Comparison of ENCODE assay signal across 19 cellular contexts in the genomic region with DNA sequence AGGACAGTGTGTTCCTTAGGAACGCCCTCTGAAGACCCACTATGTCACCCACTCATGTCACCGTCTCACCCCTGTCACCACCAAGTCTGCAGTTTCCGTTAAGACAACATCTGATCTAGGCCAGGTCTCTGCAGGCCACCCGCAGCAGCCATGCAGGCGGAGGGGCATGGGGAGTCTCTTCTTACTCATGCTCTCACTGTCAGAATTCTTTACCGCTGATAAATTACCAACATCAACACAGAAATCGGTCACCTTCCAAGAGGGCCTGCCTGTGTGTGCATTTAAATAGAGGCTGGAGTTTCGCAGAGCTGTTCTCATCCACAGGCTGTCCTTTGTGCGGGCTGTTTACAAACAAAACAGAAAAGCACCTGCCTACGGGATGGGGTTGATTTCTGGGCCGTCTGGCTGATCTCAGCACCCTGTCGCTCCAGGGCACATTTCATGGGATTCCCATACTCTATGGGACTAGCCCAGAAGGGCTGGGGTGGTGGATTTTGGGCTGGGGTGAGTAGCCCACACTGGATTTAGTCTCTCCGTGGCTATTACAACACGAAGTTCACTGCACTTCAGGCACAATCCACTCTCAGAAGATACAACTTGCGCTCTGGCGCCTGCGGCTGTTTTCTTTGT.
DNase-seq lines count a peak whose midpoint lies in the region.
"Had no signal": no experiment of that assay in that cellular context is flagged by ENCODE, and none has a peak within 500 bp of the region (broad histone marks: within the 10 kb centered on the region; RNA-seq: fewer than 3 reads in every experiment).

No MANE protein-coding gene starts in this region.

- H3K36me3 ChIP-seq in BLaER1 (no peaks in the 10 kb centered on the region), neuronal stem cell (replicated peaks in 1 of 2; ENCODE audit: control insufficient read depth in 2 of 2, insufficient read depth in 2 of 2, low read length in 2 of 2) (no peaks in the 10 kb centered on the region)
- H3K36me3 ChIP-seq: Peyer's patch had no signal

- H2BK12ac ChIP-seq in neuronal stem cell (ENCODE audit: low read length), result no peak overlapping the region

- H3K14ac ChIP-seq in neuronal stem cell (ENCODE audit: low read length), result no peak overlapping the region

- H3K9me3 ChIP-seq in BLaER1 (no peaks in the 10 kb centered on the region), neuronal stem cell (replicated peaks in 1 of 2; ENCODE audit: control insufficient read depth in 2 of 2, insufficient read depth in 1 of 2, low read depth in 1 of 2, low read length in 2 of 2) (peaks cover 0 to 2% of the 10 kb centered on the region in 2 donors)
- H3K9me3 ChIP-seq: Peyer's patch had no signal

- H3K9ac ChIP-seq in BLaER1 (no peak overlapping the region), neuronal stem cell (ENCODE audit: low read depth, low read length, poor library complexity) (no peak overlapping the region)

- no peak overlapping the region for H3K23ac ChIP-seq in neuronal stem cell (ENCODE audit: low read depth, low read length, poor library complexity)

- H3K4me3 ChIP-seq in BLaER1 (no peak overlapping the region), neuronal stem cell (ENCODE audit: low read length in 2 of 2) (no peak overlapping the region)
- H3K4me3 ChIP-seq: GM12878, Peyer's patch had no signal

- H2AK5ac ChIP-seq in neuronal stem cell (ENCODE audit: low read depth, low read length), result no peak overlapping the region

- DNase-seq in Daoy (ENCODE audit: low read depth) (peak; percentile 70), SK-MEL-5 (ENCODE audit: low read depth, low spot score) (peak; percentile 1), left kidney (ENCODE audit: low read depth, low spot score) (peak; percentile 87), NCI-H510A (lab: John Stamatoyannopoulos, UW) (no peak), neuronal stem cell (ENCODE audit: low spot score) (no peak), posterior cingulate gyrus (no peak)
- DNase-seq in central memory CD4-positive, alpha-beta T cell, result no peak
- DNase-seq: DMS79, H7, HFFc6, KBM-7, NCI-H1092, NCI-H1436, NCI-H2029 treated with DMSO at 0.1 percent for 48 hours, NCI-H2227 treated with DMSO at 0.1 percent for 48 hours, NCI-H524 treated with DMSO at 0.1 percent for 48 hours, Peyer's patch had no signal

- no peak overlapping the region for H4K91ac ChIP-seq in neuronal stem cell (ENCODE audit: low read depth, low read length, poor library complexity)

- H2AFZ ChIP-seq in neuronal stem cell (ENCODE audit: low read length), result no peak overlapping the region

- no peaks in the 10 kb centered on the region for H4K20me1 ChIP-seq in BLaER1

- H3K18ac ChIP-seq in neuronal stem cell (ENCODE audit: low read length), result no peak overlapping the region

- intact Hi-C loops in posterior cingulate gyrus (cut with DNase I), result no loop called here

- no peak overlapping the region for H2BK5ac ChIP-seq in neuronal stem cell (ENCODE audit: low read length)

- H2BK15ac ChIP-seq in neuronal stem cell (ENCODE audit: low read length), result no peak overlapping the region

- no peaks in the 10 kb centered on the region for H3K79me1 ChIP-seq in neuronal stem cell (ENCODE audit: low read depth, low read length)

- WGBS in neuronal stem cell (ENCODE audit: extremely low coverage in 2 of 2, insufficient read length in 2 of 2, insufficient replicate concordance in 1 of 2), 2 donors, result no CpG with 5 or more reads among the region's 17 CpGs

- no peak overlapping the region for H3K27ac ChIP-seq in BLaER1
- no peak overlapping the region for H3K27ac ChIP-seq in neuronal stem cell (replicated peaks; ENCODE audit: low read length)
- H3K27ac ChIP-seq: Peyer's patch had no signal

- no peak overlapping the region for H3K4ac ChIP-seq in neuronal stem cell (ENCODE audit: low read length)

- no peak overlapping the region for H2BK120ac ChIP-seq in neuronal stem cell (ENCODE audit: low read depth, low read length)

- no peaks in the 10 kb centered on the region for H3K27me3 ChIP-seq in BLaER1
- H3K27me3 ChIP-seq in neuronal stem cell (ENCODE audit: control insufficient read depth in 3 of 3, insufficient read depth in 3 of 3, low read depth in 1 of 3, low read length in 3 of 3), result no peaks in the 10 kb centered on the region
- H3K27me3 ChIP-seq: Peyer's patch had no signal

- no peak overlapping the region for H4K8ac ChIP-seq in neuronal stem cell (ENCODE audit: low read depth, low read length)

- H3K4me2 ChIP-seq in BLaER1 (peak overlapping the region; percentile 70), neuronal stem cell (ENCODE audit: insufficient read depth, low read length, poor library complexity, severe bottlenecking) (no peak overlapping the region)

- in situ Hi-C loops in SK-MEL-5 (cut with HindIII; ENCODE audit: low pct_unique_long_range_greater_than_20kb, low sequenced_read_pairs), result no loop called here

- H3K4me1 ChIP-seq in BLaER1, result peaks cover 22% of the 10 kb centered on the region
- H3K4me1 ChIP-seq in neuronal stem cell (ENCODE audit: control insufficient read depth in 2 of 2, insufficient read depth in 1 of 2, low read depth in 1 of 2, low read length in 2 of 2), result peaks cover 0 to 4% of the 10 kb centered on the region in 2 donors
- H3K4me1 ChIP-seq: Peyer's patch had no signal

Comparison
In these comparisons a context has a peak if more than half of its experiments do, and no peak if none do; other contexts are left out.
1. DNase-seq: peak in Daoy (single experiment), SK-MEL-5 (single experiment) and left kidney (single experiment); none in NCI-H510A (single experiment), central memory CD4-positive, alpha-beta T cell (single experiment), neuronal stem cell (single experiment) and posterior cingulate gyrus (0 of 10).